20 cellular contexts compared by ENCODE assay signal in genomic region chr19:4428326-4428975, GRCh38. TPM values are rescaled to one million over a fixed set of nuclear protein-coding genes. Genes with fewer than 3 reads are reported as not detected.
A peak's percentile ranks its signal among the peaks of the same experiment; 100 is the strongest.
DNase-seq lines count a peak whose midpoint lies in the region; ATAC-seq and TF ChIP-seq lines count a peak whose summit lies in the region.
"Had no signal": no experiment of that assay in that cellular context is flagged by ENCODE, and none has a peak within 500 bp of the region (broad histone marks: within the 10 kb centered on the region; RNA-seq: fewer than 3 reads in every experiment).

No MANE protein-coding gene starts in this region.

- H3K4me2 ChIP-seq in GM23338: no peak overlapping the region

- H3K9me3 Mint-ChIP-seq in GM23338: no peaks in the 10 kb centered on the region
- no peaks in the 10 kb centered on the region for H3K9me3 Mint-ChIP-seq in memory B cell
- H3K9me3 Mint-ChIP-seq: CD4-positive, alpha-beta T cell had no signal

- no peak overlapping the region for H3K4me3 ChIP-seq in GM23338
- H3K4me3 ChIP-seq: SJCRH30 had no signal

- peaks cover 69% of the 10 kb centered on the region for H3K36me3 ChIP-seq in GM23338 (ENCODE audit: insufficient read depth)

- DNase-seq in GM23338 (ENCODE audit: low spot score) (no peak), RWPE1 (ENCODE audit: low spot score) (no peak), memory B cell (ENCODE audit: low spot score in 2 of 2) (no peak), GM13976 (ENCODE audit: low spot score) (no peak), dedifferentiated amniotic fluid mesenchymal stem cell (ENCODE audit: extremely low spot score) (no peak), 8988T (no peak)
- DNase-seq: CD4-positive, alpha-beta T cell; H7; KBM-7; MV-4-11; NCI-H1105 treated with DMSO at 0.1 percent for 48 hours; NCI-H146; NCI-H2029; NCI-H446; NCI-H524 treated with DMSO at 0.1 percent for 48 hours; NCI-H774; SJCRH30 had no signal

- peak overlapping the region; percentile 45; the same call in 1 of the 2 replicates for H3K27ac ChIP-seq in GM23338 (ENCODE audit: low read depth)
- peak overlapping the region; percentile 20; the same call in 1 of the 2 replicates for H3K27ac ChIP-seq in RWPE1
- H3K27ac ChIP-seq: SJCRH30 had no signal

- H3K36me3 Mint-ChIP-seq in GM23338 (ENCODE audit: low read depth) (peaks cover 92% of the 10 kb centered on the region), memory B cell (peaks cover 2% of the 10 kb centered on the region)

- H3K4me1 Mint-ChIP-seq in GM23338 (no peaks in the 10 kb centered on the region; the same call in 2 of the 3 replicates), memory B cell (peaks cover 24% of the 10 kb centered on the region)

- H3K79me2 ChIP-seq in GM23338 (replicated peaks; ENCODE audit: insufficient read depth): peaks cover 17% of the 10 kb centered on the region

- TF ChIP-seq CTCF in GM23338 (conservative IDR thresholded peaks at IDR 0.05; ENCODE audit: low read depth in 2 of 2): no peak
- no peak for TF ChIP-seq CTCF in RWPE1 (conservative IDR thresholded peaks at IDR 0.05; ENCODE audit: low read depth)
- no peak for TF ChIP-seq CTCF in GM13976 (IDR thresholded peaks at IDR 0.05; ENCODE audit: borderline replicate concordance, control extremely low read depth, extremely low read depth, insufficient read depth, missing control alignments)

- POLR2A ChIA-PET in RWPE1 (lab: Yijun Ruan, JAX; ENCODE audit: low non-redundant PET): interaction anchor here (0.5 kb wide), 1 partner anchor 166 kb away, joined by 10 read pairs; no protein-coding TSS in a partner anchor

- CTCF ChIA-PET in RWPE1 (lab: Yijun Ruan, JAX): interaction anchor here (0.7 to 1.0 kb wide), 2 partner anchors 16 to 574 kb away, joined by 3 read pairs; no protein-coding TSS in a partner anchor

- no peaks in the 10 kb centered on the region for H3K4me1 ChIP-seq in GM23338 (ENCODE audit: insufficient read depth)
- H3K4me1 ChIP-seq: SJCRH30 had no signal

- H3K4me3 Mint-ChIP-seq in GM23338: no peak overlapping the region
- H3K4me3 Mint-ChIP-seq in memory B cell: no peak overlapping the region
- H3K4me3 Mint-ChIP-seq: B cell; CD4-positive, alpha-beta T cell had no signal

- in situ Hi-C loops in GM13976 (cut with MboI; ENCODE audit: low sequenced_read_pairs, unreplicated experiment): no loop called here

- H3F3A ChIP-seq in GM23338 (replicated peaks; ENCODE audit: low read depth): peaks cover 16% of the 10 kb centered on the region

- no peaks in the 10 kb centered on the region for H3K27me3 ChIP-seq in GM23338 (ENCODE audit: insufficient read depth)
- H3K27me3 ChIP-seq: SJCRH30 had no signal

- peaks cover 29% of the 10 kb centered on the region for H4K20me1 ChIP-seq in GM23338 (replicated peaks; ENCODE audit: insufficient read depth)

- H3K9me2 ChIP-seq in GM23338 (ENCODE audit: insufficient read depth): no peaks in the 10 kb centered on the region

- no peak overlapping the region for H2AFZ ChIP-seq in GM23338

- ATAC-seq in GM23338: no peak
- no peak for ATAC-seq in memory B cell (ENCODE audit: low read depth)
- ATAC-seq in HG02678 (IDR thresholded peaks at IDR 0.05; ENCODE audit: unreplicated experiment): no peak
- ATAC-seq: SK-N-SH treated with all-trans-retinoic acid at 6 μM for 48 hours had no signal

- H3K27ac Mint-ChIP-seq in GM23338 (no peak overlapping the region), memory B cell (peak overlapping the region; percentile 95)
- H3K27ac Mint-ChIP-seq: CD4-positive, alpha-beta T cell had no signal

- H3K27me3 Mint-ChIP-seq in GM23338 (ENCODE audit: insufficient read depth, low read depth, poor library complexity) (peaks cover 9% of the 10 kb centered on the region), memory B cell (no peaks in the 10 kb centered on the region)
- H3K27me3 Mint-ChIP-seq: B cell; CD4-positive, alpha-beta T cell had no signal

TF ChIP-seq in GM23338, 12 proteins besides CTCF, POLR2A, EP300 and RAD21:
- TF ChIP-seq ZNF114 (CRISPR knock-in tag; IDR thresholded peaks at IDR 0.05) (no peak), ZNF462 (CRISPR knock-in tag; IDR thresholded peaks at IDR 0.05) (no peak), JUNB (IDR thresholded peaks at IDR 0.05; ENCODE audit: unreplicated experiment) (no peak), CREB1 (CRISPR knock-in tag; IDR thresholded peaks at IDR 0.05; ENCODE audit: low read depth) (no peak)

RNA-seq across cellular contexts. Expression of gene CHAF1A, which starts 26.0 kb away (rescaled TPM):
- 84.1 and 113 TPM in 2 replicates for total RNA-seq in GM23338 (2014; rRNA removed; shearing (Covaris generic))
- 109 and 125 TPM in 2 replicates for polyA plus RNA-seq in GM23338 (2016; fragmentation: Nextera tagmentation; extraction: Ambion mirVana)

RNA-seq across cellular contexts. Expression of gene SH3GL1, which starts 28.1 kb away (rescaled TPM):
- total RNA-seq in GM23338 (2014; rRNA removed; shearing (Covaris generic)): 85.8 and 89.5 TPM in 2 replicates
- 73.1 and 75.6 TPM in 2 replicates for polyA plus RNA-seq in GM23338 (2016; fragmentation: Nextera tagmentation; extraction: Ambion mirVana)

RNA-seq across cellular contexts. Expression of gene UBXN6, which starts 29.1 kb away (rescaled TPM):
- total RNA-seq in GM23338 (2014; rRNA removed; shearing (Covaris generic)): 21.6 TPM in 2 replicates
- 19.1 and 20.4 TPM in 2 replicates for polyA plus RNA-seq in GM23338 (2016; fragmentation: Nextera tagmentation; extraction: Ambion mirVana)

RNA-seq across cellular contexts. Expression of gene HDGFL2, which starts 43.6 kb away (rescaled TPM):
- total RNA-seq in GM23338 (2014; rRNA removed; shearing (Covaris generic)): 94.6 and 113 TPM in 2 replicates
- polyA plus RNA-seq in GM23338 (2016; fragmentation: Nextera tagmentation; extraction: Ambion mirVana): 64.8 and 72.4 TPM in 2 replicates
